Comparison of ENCODE assay signal across 1 cellular context in the genomic region with DNA sequence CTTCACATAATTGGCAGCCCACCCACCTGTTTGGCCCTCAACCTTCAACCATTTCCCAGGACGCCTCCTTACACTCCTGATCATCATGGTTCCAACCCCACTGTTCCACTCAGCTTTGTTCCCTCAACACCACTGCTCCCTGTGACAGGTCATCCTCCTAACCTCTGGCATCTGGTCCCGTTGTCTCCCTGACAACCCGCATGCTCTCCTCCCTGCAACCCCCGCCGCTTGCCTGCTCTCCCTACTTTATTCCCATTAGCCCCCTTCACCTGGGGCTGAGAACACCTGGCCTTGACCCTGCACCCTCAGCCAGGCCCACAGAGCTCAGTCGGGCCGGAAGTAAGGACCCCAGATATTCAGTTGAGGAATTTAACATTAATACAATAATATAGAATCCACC.
TF ChIP-seq lines count a peak whose summit lies in the region.

No MANE protein-coding gene starts in this region.

TF ChIP-seq in WTC11, 78 proteins besides CTCF, POLR2A, EP300 and RAD21 (continued from another document):
- TF ChIP-seq, protein P1, sequence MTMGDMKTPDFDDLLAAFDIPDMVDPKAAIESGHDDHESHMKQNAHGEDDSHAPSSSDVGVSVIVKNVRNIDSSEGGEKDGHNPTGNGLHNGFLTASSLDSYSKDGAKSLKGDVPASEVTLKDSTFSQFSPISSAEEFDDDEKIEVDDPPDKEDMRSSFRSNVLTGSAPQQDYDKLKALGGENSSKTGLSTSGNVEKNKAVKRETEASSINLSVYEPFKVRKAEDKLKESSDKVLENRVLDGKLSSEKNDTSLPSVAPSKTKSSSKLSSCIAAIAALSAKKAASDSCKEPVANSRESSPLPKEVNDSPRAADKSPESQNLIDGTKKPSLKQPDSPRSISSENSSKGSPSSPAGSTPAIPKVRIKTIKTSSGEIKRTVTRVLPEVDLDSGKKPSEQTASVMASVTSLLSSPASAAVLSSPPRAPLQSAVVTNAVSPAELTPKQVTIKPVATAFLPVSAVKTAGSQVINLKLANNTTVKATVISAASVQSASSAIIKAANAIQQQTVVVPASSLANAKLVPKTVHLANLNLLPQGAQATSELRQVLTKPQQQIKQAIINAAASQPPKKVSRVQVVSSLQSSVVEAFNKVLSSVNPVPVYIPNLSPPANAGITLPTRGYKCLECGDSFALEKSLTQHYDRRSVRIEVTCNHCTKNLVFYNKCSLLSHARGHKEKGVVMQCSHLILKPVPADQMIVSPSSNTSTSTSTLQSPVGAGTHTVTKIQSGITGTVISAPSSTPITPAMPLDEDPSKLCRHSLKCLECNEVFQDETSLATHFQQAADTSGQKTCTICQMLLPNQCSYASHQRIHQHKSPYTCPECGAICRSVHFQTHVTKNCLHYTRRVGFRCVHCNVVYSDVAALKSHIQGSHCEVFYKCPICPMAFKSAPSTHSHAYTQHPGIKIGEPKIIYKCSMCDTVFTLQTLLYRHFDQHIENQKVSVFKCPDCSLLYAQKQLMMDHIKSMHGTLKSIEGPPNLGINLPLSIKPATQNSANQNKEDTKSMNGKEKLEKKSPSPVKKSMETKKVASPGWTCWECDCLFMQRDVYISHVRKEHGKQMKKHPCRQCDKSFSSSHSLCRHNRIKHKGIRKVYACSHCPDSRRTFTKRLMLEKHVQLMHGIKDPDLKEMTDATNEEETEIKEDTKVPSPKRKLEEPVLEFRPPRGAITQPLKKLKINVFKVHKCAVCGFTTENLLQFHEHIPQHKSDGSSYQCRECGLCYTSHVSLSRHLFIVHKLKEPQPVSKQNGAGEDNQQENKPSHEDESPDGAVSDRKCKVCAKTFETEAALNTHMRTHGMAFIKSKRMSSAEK (CRISPR knock-in tag; IDR thresholded peaks at IDR 0.05; ENCODE audit: borderline replicate concordance) = no peak
- TF ChIP-seq, protein P2, sequence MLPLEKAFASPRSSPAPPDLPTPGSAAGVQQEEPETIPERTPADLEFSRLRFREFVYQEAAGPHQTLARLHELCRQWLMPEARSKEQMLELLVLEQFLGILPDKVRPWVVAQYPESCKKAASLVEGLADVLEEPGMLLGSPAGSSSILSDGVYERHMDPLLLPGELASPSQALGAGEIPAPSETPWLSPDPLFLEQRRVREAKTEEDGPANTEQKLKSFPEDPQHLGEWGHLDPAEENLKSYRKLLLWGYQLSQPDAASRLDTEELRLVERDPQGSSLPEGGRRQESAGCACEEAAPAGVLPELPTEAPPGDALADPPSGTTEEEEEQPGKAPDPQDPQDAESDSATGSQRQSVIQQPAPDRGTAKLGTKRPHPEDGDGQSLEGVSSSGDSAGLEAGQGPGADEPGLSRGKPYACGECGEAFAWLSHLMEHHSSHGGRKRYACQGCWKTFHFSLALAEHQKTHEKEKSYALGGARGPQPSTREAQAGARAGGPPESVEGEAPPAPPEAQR (CRISPR knock-in tag; IDR thresholded peaks at IDR 0.05) = no peak
- TF ChIP-seq TP53 (CRISPR knock-in tag; IDR thresholded peaks at IDR 0.05) (no peak), ZNF423 (CRISPR knock-in tag; IDR thresholded peaks at IDR 0.05) (no peak), SMAD3 (CRISPR knock-in tag; IDR thresholded peaks at IDR 0.05; ENCODE audit: borderline replicate concordance) (no peak), NFATC4 (CRISPR knock-in tag; IDR thresholded peaks at IDR 0.05) (no peak), ZNF121 (CRISPR knock-in tag; IDR thresholded peaks at IDR 0.05) (no peak), ZNF416 (CRISPR knock-in tag; IDR thresholded peaks at IDR 0.05) (no peak)
- TF ChIP-seq, protein P3, sequence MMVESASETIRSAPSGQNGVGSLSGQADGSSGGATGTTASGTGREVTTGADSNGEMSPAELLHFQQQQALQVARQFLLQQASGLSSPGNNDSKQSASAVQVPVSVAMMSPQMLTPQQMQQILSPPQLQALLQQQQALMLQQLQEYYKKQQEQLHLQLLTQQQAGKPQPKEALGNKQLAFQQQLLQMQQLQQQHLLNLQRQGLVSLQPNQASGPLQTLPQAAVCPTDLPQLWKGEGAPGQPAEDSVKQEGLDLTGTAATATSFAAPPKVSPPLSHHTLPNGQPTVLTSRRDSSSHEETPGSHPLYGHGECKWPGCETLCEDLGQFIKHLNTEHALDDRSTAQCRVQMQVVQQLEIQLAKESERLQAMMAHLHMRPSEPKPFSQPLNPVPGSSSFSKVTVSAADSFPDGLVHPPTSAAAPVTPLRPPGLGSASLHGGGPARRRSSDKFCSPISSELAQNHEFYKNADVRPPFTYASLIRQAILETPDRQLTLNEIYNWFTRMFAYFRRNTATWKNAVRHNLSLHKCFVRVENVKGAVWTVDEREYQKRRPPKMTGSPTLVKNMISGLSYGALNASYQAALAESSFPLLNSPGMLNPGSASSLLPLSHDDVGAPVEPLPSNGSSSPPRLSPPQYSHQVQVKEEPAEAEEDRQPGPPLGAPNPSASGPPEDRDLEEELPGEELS (CRISPR knock-in tag; IDR thresholded peaks at IDR 0.05) = no peak
